ENCODE assay signal across 8 cellular contexts in the genomic region with DNA sequence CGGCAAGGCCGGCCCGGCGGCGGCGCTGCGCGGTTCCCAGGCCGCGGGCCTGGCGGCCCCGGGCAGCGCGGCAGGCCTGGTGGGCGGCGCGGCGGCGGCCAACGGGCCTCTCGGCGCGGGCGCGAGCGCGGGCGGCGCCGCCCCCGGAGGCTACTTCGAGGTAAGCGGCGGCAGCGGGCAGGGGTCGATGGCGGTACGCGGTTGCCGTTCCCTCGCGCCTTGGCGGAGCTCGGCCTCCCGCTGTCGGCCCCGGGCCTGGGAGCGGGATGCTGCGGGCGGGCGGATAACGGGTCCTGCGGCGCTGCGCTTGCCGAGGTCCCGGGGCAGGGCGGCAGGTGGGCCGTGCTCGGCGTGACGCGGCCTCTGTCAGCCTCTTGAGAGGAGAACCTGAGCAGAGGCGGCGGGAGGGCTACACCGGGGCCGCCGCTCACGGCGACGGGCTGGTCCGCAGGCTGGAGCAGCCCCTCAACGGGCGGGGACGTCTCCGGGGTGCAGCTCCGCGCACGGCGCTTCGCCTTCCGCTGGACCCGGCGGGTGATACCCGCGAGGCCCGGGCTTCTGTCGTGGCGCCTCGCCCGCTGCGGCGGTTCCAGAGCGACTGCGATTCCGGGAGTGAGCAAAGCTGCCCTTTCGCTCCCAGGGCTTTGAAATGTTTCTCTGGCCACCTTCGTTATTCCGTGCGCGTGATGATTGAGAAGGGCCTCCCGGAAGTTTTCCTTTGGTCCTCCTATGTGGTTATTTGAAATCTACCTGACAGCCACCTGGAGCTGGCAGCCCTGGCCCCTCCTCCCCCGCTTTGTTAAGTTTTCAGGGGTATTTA. TPM values are rescaled to one million over a fixed set of nuclear protein-coding genes. Genes with fewer than 3 reads are reported as not detected.
DNase-seq lines count a peak whose midpoint lies in the region; ATAC-seq and TF ChIP-seq lines count a peak whose summit lies in the region.

No MANE protein-coding gene starts in this region.

- peak; percentile 25 for DNase-seq in A172 (ENCODE audit: low spot score)
- DNase-seq in adipocyte (ENCODE audit: low read depth) = peak; percentile 76
- DNase-seq in right cardiac atrium = peak; percentile 53 to 81 (median 77)
- DNase-seq in retina = peak; percentile 84
- no peak for DNase-seq in vagina (ENCODE audit: extremely low spot score in 2 of 2)

- H3K27me3 ChIP-seq in adipocyte (replicated peaks; ENCODE audit: control insufficient read depth, insufficient read depth, low read length) (no peaks in the 10 kb centered on the region), right cardiac atrium (ENCODE audit: control insufficient read depth, insufficient read depth) (no peaks in the 10 kb centered on the region), vagina (no peaks in the 10 kb centered on the region)

- H3K4me3 ChIP-seq in adipocyte (ENCODE audit: low read length) (peak overlapping the region; percentile 87), right cardiac atrium (ENCODE audit: low read length) (peak overlapping the region; percentile 96), vagina (peak overlapping the region; percentile 83 to 91)

- peak overlapping the region; percentile 90 for H3K9ac ChIP-seq in adipocyte (ENCODE audit: low read length)

- no peaks in the 10 kb centered on the region for H3K9me3 ChIP-seq in adipocyte (ENCODE audit: control insufficient read depth, low read length)
- no peaks in the 10 kb centered on the region for H3K9me3 ChIP-seq in right cardiac atrium (ENCODE audit: control insufficient read depth, low read length)
- no peaks in the 10 kb centered on the region for H3K9me3 ChIP-seq in vagina

- no peak for TF ChIP-seq POLR2A in vagina (IDR thresholded peaks at IDR 0.05)

- intact Hi-C loops in right cardiac atrium (cut with DNase I) = no loop called here
- intact Hi-C loops in vagina (cut with DNase I) = loop anchor here (5.0 kb wide), 1 partner anchor 275 kb away; a partner anchor contains a TSS

- peak; percentile 18 for ATAC-seq in GM18867 (IDR thresholded peaks at IDR 0.05; ENCODE audit: unreplicated experiment)
- peak; percentile 18 for ATAC-seq in HG03196 (IDR thresholded peaks at IDR 0.05; ENCODE audit: unreplicated experiment)
- ATAC-seq in SK-N-SH treated with all-trans-retinoic acid at 6 μM for 48 hours = peak; percentile 1
- ATAC-seq in right cardiac atrium = peak in 1 of 2 donors; percentile 2

- WGBS in right cardiac atrium = under 1% methylated on average over 103 of the region's 103 CpGs

- no peak for TF ChIP-seq CTCF in vagina (IDR thresholded peaks at IDR 0.05)

- H3K36me3 ChIP-seq in adipocyte (ENCODE audit: control insufficient read depth, insufficient read depth, low read length, severe bottlenecking) (no peaks in the 10 kb centered on the region), vagina (no peaks in the 10 kb centered on the region)

- H3K4me1 ChIP-seq in adipocyte (ENCODE audit: control insufficient read depth, insufficient read depth, low read length) = peaks cover 19% of the 10 kb centered on the region
- no peaks in the 10 kb centered on the region for H3K4me1 ChIP-seq in right cardiac atrium (ENCODE audit: control insufficient read depth, insufficient read depth, low read length)
- peaks cover 53% of the 10 kb centered on the region for H3K4me1 ChIP-seq in vagina

- peak overlapping the region; percentile 89 for H3K27ac ChIP-seq in right cardiac atrium (ENCODE audit: low read length)
- H3K27ac ChIP-seq in vagina = peak overlapping the region; percentile 92

TF ChIP-seq in SK-N-SH treated with all-trans-retinoic acid at 6 μM for 48 hours, 23 proteins besides CTCF, POLR2A, EP300 and RAD21:
- TF ChIP-seq, protein P1, sequence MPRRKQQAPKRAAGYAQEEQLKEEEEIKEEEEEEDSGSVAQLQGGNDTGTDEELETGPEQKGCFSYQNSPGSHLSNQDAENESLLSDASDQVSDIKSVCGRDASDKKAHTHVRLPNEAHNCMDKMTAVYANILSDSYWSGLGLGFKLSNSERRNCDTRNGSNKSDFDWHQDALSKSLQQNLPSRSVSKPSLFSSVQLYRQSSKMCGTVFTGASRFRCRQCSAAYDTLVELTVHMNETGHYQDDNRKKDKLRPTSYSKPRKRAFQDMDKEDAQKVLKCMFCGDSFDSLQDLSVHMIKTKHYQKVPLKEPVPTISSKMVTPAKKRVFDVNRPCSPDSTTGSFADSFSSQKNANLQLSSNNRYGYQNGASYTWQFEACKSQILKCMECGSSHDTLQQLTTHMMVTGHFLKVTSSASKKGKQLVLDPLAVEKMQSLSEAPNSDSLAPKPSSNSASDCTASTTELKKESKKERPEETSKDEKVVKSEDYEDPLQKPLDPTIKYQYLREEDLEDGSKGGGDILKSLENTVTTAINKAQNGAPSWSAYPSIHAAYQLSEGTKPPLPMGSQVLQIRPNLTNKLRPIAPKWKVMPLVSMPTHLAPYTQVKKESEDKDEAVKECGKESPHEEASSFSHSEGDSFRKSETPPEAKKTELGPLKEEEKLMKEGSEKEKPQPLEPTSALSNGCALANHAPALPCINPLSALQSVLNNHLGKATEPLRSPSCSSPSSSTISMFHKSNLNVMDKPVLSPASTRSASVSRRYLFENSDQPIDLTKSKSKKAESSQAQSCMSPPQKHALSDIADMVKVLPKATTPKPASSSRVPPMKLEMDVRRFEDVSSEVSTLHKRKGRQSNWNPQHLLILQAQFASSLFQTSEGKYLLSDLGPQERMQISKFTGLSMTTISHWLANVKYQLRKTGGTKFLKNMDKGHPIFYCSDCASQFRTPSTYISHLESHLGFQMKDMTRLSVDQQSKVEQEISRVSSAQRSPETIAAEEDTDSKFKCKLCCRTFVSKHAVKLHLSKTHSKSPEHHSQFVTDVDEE (CRISPR knock-in tag; IDR thresholded peaks at IDR 0.05) = no peak
- TF ChIP-seq ZFP3 (CRISPR knock-in tag; IDR thresholded peaks at IDR 0.05) = peak; percentile 91
TF ChIP-seq in SK-N-SH treated with all-trans-retinoic acid at 6 μM for 48 hours: peak in this region for 1.

RNA-seq across cellular contexts. Expression of a gene that starts 0.8 kb away (rescaled TPM):
- total RNA-seq in A172 (2014; rRNA removed; shearing (Covaris generic)) = 10.3 and 12.0 TPM in 2 replicates
- total RNA-seq in right cardiac atrium (10 to 100 TPM; 16.9 to 19.2 (median 17.8) TPM), vagina (31.4 TPM)
- polyA plus RNA-seq in right cardiac atrium = 9.7 TPM

Comparison
In these comparisons a context has a peak if more than half of its experiments do, and no peak if none do; other contexts are left out.
1. DNase-seq: peak in A172 (single experiment), adipocyte (single experiment), right cardiac atrium (3 of 3) and retina (single experiment); none in vagina (0 of 2).
2. Peak in every context shown above with its lines, with median percentiles within 50 percentile points of each other: H3K4me3 ChIP-seq.